ENCODE assay signal across 8 cellular contexts in genomic region chr12:92593734-92594402, GRCh38.
DNase-seq lines count a peak whose midpoint lies in the region; ATAC-seq and TF ChIP-seq lines count a peak whose summit lies in the region.

No MANE protein-coding gene starts in this region.

- no peaks in the 10 kb centered on the region for H3K4me1 ChIP-seq in gastrocnemius medialis
- H3K4me1 ChIP-seq in SJCRH30, result peaks cover 5% of the 10 kb centered on the region; the same call in 1 of the 2 replicates

- no peaks in the 10 kb centered on the region for H3K27me3 Mint-ChIP-seq in activated CD8-positive, alpha-beta memory T cell treated with anti-CD3 and anti-CD28 coated beads, Interleukin-2, amount 10 ng/mL, durations not matched to agents 7 days and 5 days

- CTCF ChIA-PET in activated CD8-positive, alpha-beta memory T cell treated with anti-CD3 and anti-CD28 coated beads, Interleukin-2, amount 10 ng/mL, durations not matched to agents 7 days and 5 days (lab: Charles Lee), result interaction anchor here (0.6 to 1.1 kb wide), 4 partner anchors 23 to 70 kb away, joined by 3 read pairs; no protein-coding TSS in a partner anchor

- ATAC-seq in HG02571 (IDR thresholded peaks at IDR 0.05; ENCODE audit: unreplicated experiment) (peak; percentile 100), gastrocnemius medialis (peak; percentile 52 to 56)
- peak; percentile 100 for ATAC-seq in activated CD8-positive, alpha-beta memory T cell treated with anti-CD3 and anti-CD28 coated beads, Interleukin-2, amount 10 ng/mL, durations not matched to agents 7 days and 5 days

- H3K27ac Mint-ChIP-seq in activated CD8-positive, alpha-beta memory T cell treated with anti-CD3 and anti-CD28 coated beads, Interleukin-2, amount 10 ng/mL, durations not matched to agents 7 days and 5 days, result peak overlapping the region; percentile 97

- peak; percentile 60 for DNase-seq in GM04504 (ENCODE audit: low read depth)
- DNase-seq in NCI-H460 (ENCODE audit: extremely low read depth, low read depth), result peak; percentile 52
- peak; percentile 87 for DNase-seq in activated CD8-positive, alpha-beta memory T cell treated with anti-CD3 and anti-CD28 coated beads, Interleukin-2, amount 10 ng/mL, durations not matched to agents 7 days and 5 days
- peak; percentile 75 for DNase-seq in fibroblast of gingiva (ENCODE audit: low read depth)
- DNase-seq in gastrocnemius medialis, result peak in 1 of 2 donors; percentile 28
- DNase-seq in epidermal melanocyte (ENCODE audit: insufficient read length, low spot score), result no peak
- no peak for DNase-seq in SJCRH30

- H3K27ac ChIP-seq in gastrocnemius medialis, result no peak overlapping the region
- no peak overlapping the region for H3K27ac ChIP-seq in SJCRH30

- H3K9me3 ChIP-seq in gastrocnemius medialis (no peaks in the 10 kb centered on the region), SJCRH30 (replicated peaks) (no peaks in the 10 kb centered on the region)

- intact Hi-C loops in gastrocnemius medialis (cut with DNase I; ENCODE audit: low total_unique reads), result no loop called here

- no peak for TF ChIP-seq POLR2A in gastrocnemius medialis (IDR thresholded peaks at IDR 0.05)

- peaks cover 31% of the 10 kb centered on the region for H3K36me3 Mint-ChIP-seq in activated CD8-positive, alpha-beta memory T cell treated with anti-CD3 and anti-CD28 coated beads, Interleukin-2, amount 10 ng/mL, durations not matched to agents 7 days and 5 days

- H3K4me3 ChIP-seq in gastrocnemius medialis (no peak overlapping the region), SJCRH30 (no peak overlapping the region)

- in situ Hi-C loops in gastrocnemius medialis (cut with MboI; ENCODE audit: low sequenced_read_pairs in 4 of 4), result loop anchor here in 2 of 4 donors (25.0 kb wide), 2 partner anchors 782 to 1207 kb away; no protein-coding TSS in a partner anchor

- no peak for TF ChIP-seq CTCF in gastrocnemius medialis (IDR thresholded peaks at IDR 0.05 in 4 of 5, conservative IDR thresholded peaks at IDR 0.05 in 1 of 5)

- peaks cover 34% of the 10 kb centered on the region for H3K4me1 Mint-ChIP-seq in activated CD8-positive, alpha-beta memory T cell treated with anti-CD3 and anti-CD28 coated beads, Interleukin-2, amount 10 ng/mL, durations not matched to agents 7 days and 5 days

- H3K27me3 ChIP-seq in gastrocnemius medialis (no peaks in the 10 kb centered on the region), SJCRH30 (no peaks in the 10 kb centered on the region)

- no peaks in the 10 kb centered on the region for H3K36me3 ChIP-seq in gastrocnemius medialis
- no peaks in the 10 kb centered on the region for H3K36me3 ChIP-seq in SJCRH30

- H3K9me3 Mint-ChIP-seq in activated CD8-positive, alpha-beta memory T cell treated with anti-CD3 and anti-CD28 coated beads, Interleukin-2, amount 10 ng/mL, durations not matched to agents 7 days and 5 days (ENCODE audit: low read depth), result peaks cover 16% of the 10 kb centered on the region

- peak overlapping the region; percentile 38 for H3K4me3 Mint-ChIP-seq in activated CD8-positive, alpha-beta memory T cell treated with anti-CD3 and anti-CD28 coated beads, Interleukin-2, amount 10 ng/mL, durations not matched to agents 7 days and 5 days

Comparison
In these comparisons a context has a peak if more than half of its experiments do, and no peak if none do; other contexts are left out.
1. DNase-seq: peak in GM04504 (single experiment), NCI-H460 (single experiment), activated CD8-positive, alpha-beta memory T cell treated with anti-CD3 and anti-CD28 coated beads, Interleukin-2, amount 10 ng/mL, durations not matched to agents 7 days and 5 days (single experiment) and fibroblast of gingiva (single experiment); none in epidermal melanocyte (single experiment) and SJCRH30 (0 of 2).
2. Peak in every context shown above with its lines, with median percentiles within 50 percentile points of each other: ATAC-seq.